In genomic region chr16:17497648-17498047, GRCh38 we compare ENCODE assay signal across 14 cellular contexts.
"Had no signal": no experiment of that assay in that cellular context is flagged by ENCODE, and none has a peak within 500 bp of the region (broad histone marks: within the 10 kb centered on the region; RNA-seq: fewer than 3 reads in every experiment).

No MANE protein-coding gene starts in this region.

- H3K27me3 ChIP-seq: gastrocnemius medialis, sigmoid colon had no signal

- H3K27ac ChIP-seq: gastrocnemius medialis, heart right ventricle, sigmoid colon, thoracic aorta had no signal

- H3K36me3 ChIP-seq: gastrocnemius medialis, heart right ventricle, sigmoid colon, thoracic aorta had no signal

- DNase-seq: activated CD4-positive, alpha-beta T cell treated with anti-CD3 and anti-CD28 coated beads for 4 hours; activated CD8-positive, alpha-beta T cell treated with anti-CD3 and anti-CD28 coated beads for 36 hours; activated gamma-delta T cell treated with Interleukin-2 at 50 U/mL for 16 hours; activated T-cell treated with anti-CD3 and anti-CD28 coated beads, Interleukin-2, amount 50 U/mL, for 48 hours; effector memory CD4-positive, alpha-beta T cell; gastrocnemius medialis; heart right ventricle; sigmoid colon; stimulated activated CD4-positive, alpha-beta T cell treated with anti-CD3 and anti-CD28 coated beads, Interleukin-12 subunit alpha, Interleukin-12 subunit beta, amount 100 ng/mL, for 4 hours; stimulated activated CD4-positive, alpha-beta T cell treated with anti-CD3 and anti-CD28 coated beads, Interleukin-2, amount 100 ng/mL, for 24 hours had no signal

- ATAC-seq: activated CD8-positive, alpha-beta T cell treated with anti-CD3 and anti-CD28 coated beads for 36 hours; gastrocnemius medialis; heart right ventricle had no signal

- FAIRE-seq: bronchial epithelial cell had no signal

- H3K4me3 ChIP-seq: gastrocnemius medialis, heart right ventricle, sigmoid colon, thoracic aorta had no signal

- H3K4me3 Mint-ChIP-seq: activated CD8-positive, alpha-beta T cell treated with anti-CD3 and anti-CD28 coated beads for 36 hours; activated naive CD8-positive, alpha-beta T cell; dendritic cell treated with granulocyte-macrophage colony-stimulating factor and Interleukin-4, amounts not matched to agents 40 ng/mL and 50 ng/mL, for 4 days had no signal

- H3K9me3 Mint-ChIP-seq: activated CD8-positive, alpha-beta T cell treated with anti-CD3 and anti-CD28 coated beads for 36 hours; dendritic cell treated with granulocyte-macrophage colony-stimulating factor and Interleukin-4, amounts not matched to agents 40 ng/mL and 50 ng/mL, for 4 days had no signal

- H3K27me3 Mint-ChIP-seq: dendritic cell treated with granulocyte-macrophage colony-stimulating factor and Interleukin-4, amounts not matched to agents 40 ng/mL and 50 ng/mL, for 4 days had no signal

- H3K27ac Mint-ChIP-seq: activated CD8-positive, alpha-beta T cell treated with anti-CD3 and anti-CD28 coated beads for 36 hours; activated naive CD8-positive, alpha-beta T cell; dendritic cell treated with granulocyte-macrophage colony-stimulating factor and Interleukin-4, amounts not matched to agents 40 ng/mL and 50 ng/mL, for 4 days had no signal

- H3K36me3 Mint-ChIP-seq: activated naive CD8-positive, alpha-beta T cell had no signal

- H3K9me3 ChIP-seq: gastrocnemius medialis, sigmoid colon, thoracic aorta had no signal

- H3K4me1 ChIP-seq: gastrocnemius medialis, heart right ventricle, sigmoid colon had no signal
